1 cellular context compared by ENCODE assay signal in the genomic region with DNA sequence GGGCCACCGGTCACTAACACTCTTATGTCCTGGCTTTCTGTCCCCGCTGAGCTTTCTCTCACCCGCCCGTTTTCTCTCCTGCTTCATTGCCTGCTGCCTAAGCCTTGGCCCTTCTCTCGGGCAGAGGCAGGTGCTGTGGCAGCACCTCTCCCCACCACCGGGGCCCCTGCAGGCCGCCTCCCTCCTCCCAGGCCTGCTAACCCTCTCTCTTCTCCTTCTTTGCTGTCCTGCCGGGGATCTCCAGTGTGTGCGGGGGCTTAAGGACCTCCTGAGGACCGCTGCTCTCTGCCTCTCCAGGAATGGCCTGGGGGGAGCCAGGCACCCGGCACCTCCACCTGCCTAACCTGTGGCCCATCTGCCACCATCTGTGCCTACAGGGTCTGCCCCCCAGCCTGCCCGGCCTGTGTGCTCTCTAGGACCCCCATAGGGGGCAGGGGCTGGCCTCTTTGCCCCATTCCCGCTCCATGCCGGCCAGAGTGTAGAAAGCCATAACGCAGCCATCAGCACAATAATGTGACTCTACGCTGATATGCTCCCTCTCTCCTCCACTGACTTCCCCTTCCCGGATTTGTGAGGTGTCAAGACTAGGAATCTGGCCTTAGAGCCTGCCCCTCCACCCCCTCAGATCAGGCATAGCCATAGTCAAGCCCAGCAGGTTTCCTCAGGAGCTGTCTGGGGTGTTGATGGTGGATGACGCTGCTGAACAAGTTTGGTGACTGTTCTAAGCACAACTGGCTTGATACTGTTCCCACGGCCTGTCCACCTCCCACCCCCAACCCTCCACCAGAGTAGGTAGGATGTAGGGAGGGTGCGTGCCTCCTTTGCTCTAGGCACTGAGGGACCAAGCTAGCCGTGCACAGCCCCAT.
TF ChIP-seq lines count a peak whose summit lies in the region.

No MANE protein-coding gene starts in this region.

TF ChIP-seq in GM23338, 12 proteins besides CTCF, POLR2A, EP300 and RAD21 (continued from another document):
- TF ChIP-seq, protein P1, sequence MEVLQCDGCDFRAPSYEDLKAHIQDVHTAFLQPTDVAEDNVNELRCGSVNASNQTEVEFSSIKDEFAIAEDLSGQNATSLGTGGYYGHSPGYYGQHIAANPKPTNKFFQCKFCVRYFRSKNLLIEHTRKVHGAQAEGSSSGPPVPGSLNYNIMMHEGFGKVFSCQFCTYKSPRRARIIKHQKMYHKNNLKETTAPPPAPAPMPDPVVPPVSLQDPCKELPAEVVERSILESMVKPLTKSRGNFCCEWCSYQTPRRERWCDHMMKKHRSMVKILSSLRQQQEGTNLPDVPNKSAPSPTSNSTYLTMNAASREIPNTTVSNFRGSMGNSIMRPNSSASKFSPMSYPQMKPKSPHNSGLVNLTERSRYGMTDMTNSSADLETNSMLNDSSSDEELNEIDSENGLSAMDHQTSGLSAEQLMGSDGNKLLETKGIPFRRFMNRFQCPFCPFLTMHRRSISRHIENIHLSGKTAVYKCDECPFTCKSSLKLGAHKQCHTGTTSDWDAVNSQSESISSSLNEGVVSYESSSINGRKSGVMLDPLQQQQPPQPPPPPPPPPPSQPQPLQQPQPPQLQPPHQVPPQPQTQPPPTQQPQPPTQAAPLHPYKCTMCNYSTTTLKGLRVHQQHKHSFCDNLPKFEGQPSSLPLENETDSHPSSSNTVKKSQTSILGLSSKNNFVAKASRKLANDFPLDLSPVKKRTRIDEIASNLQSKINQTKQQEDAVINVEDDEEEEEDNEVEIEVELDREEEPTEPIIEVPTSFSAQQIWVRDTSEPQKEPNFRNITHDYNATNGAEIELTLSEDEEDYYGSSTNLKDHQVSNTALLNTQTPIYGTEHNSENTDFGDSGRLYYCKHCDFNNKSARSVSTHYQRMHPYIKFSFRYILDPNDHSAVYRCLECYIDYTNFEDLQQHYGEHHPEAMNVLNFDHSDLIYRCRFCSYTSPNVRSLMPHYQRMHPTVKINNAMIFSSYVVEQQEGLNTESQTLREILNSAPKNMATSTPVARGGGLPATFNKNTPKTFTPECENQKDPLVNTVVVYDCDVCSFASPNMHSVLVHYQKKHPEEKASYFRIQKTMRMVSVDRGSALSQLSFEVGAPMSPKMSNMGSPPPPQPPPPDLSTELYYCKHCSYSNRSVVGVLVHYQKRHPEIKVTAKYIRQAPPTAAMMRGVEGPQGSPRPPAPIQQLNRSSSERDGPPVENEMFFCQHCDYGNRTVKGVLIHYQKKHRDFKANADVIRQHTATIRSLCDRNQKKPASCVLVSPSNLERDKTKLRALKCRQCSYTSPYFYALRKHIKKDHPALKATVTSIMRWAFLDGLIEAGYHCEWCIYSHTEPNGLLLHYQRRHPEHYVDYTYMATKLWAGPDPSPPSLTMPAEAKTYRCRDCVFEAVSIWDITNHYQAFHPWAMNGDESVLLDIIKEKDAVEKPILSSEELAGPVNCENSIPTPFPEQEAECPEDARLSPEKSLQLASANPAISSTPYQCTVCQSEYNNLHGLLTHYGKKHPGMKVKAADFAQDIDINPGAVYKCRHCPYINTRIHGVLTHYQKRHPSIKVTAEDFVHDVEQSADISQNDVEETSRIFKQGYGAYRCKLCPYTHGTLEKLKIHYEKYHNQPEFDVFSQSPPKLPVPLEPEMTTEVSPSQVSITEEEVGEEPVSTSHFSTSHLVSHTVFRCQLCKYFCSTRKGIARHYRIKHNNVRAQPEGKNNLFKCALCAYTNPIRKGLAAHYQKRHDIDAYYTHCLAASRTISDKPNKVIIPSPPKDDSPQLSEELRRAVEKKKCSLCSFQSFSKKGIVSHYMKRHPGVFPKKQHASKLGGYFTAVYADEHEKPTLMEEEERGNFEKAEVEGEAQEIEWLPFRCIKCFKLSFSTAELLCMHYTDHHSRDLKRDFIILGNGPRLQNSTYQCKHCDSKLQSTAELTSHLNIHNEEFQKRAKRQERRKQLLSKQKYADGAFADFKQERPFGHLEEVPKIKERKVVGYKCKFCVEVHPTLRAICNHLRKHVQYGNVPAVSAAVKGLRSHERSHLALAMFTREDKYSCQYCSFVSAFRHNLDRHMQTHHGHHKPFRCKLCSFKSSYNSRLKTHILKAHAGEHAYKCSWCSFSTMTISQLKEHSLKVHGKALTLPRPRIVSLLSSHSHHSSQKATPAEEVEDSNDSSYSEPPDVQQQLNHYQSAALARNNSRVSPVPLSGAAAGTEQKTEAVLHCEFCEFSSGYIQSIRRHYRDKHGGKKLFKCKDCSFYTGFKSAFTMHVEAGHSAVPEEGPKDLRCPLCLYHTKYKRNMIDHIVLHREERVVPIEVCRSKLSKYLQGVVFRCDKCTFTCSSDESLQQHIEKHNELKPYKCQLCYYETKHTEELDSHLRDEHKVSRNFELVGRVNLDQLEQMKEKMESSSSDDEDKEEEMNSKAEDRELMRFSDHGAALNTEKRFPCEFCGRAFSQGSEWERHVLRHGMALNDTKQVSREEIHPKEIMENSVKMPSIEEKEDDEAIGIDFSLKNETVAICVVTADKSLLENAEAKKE (CRISPR knock-in tag; IDR thresholded peaks at IDR 0.05) = no peak
- no peak for TF ChIP-seq NANOG (IDR thresholded peaks at IDR 0.05; ENCODE audit: borderline replicate concordance)
- TF ChIP-seq, protein P2, sequence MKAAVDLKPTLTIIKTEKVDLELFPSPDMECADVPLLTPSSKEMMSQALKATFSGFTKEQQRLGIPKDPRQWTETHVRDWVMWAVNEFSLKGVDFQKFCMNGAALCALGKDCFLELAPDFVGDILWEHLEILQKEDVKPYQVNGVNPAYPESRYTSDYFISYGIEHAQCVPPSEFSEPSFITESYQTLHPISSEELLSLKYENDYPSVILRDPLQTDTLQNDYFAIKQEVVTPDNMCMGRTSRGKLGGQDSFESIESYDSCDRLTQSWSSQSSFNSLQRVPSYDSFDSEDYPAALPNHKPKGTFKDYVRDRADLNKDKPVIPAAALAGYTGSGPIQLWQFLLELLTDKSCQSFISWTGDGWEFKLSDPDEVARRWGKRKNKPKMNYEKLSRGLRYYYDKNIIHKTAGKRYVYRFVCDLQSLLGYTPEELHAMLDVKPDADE (IDR thresholded peaks at IDR 0.05) = no peak
- TF ChIP-seq, protein P3, sequence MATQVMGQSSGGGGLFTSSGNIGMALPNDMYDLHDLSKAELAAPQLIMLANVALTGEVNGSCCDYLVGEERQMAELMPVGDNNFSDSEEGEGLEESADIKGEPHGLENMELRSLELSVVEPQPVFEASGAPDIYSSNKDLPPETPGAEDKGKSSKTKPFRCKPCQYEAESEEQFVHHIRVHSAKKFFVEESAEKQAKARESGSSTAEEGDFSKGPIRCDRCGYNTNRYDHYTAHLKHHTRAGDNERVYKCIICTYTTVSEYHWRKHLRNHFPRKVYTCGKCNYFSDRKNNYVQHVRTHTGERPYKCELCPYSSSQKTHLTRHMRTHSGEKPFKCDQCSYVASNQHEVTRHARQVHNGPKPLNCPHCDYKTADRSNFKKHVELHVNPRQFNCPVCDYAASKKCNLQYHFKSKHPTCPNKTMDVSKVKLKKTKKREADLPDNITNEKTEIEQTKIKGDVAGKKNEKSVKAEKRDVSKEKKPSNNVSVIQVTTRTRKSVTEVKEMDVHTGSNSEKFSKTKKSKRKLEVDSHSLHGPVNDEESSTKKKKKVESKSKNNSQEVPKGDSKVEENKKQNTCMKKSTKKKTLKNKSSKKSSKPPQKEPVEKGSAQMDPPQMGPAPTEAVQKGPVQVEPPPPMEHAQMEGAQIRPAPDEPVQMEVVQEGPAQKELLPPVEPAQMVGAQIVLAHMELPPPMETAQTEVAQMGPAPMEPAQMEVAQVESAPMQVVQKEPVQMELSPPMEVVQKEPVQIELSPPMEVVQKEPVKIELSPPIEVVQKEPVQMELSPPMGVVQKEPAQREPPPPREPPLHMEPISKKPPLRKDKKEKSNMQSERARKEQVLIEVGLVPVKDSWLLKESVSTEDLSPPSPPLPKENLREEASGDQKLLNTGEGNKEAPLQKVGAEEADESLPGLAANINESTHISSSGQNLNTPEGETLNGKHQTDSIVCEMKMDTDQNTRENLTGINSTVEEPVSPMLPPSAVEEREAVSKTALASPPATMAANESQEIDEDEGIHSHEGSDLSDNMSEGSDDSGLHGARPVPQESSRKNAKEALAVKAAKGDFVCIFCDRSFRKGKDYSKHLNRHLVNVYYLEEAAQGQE (IDR thresholded peaks at IDR 0.05; ENCODE audit: unreplicated experiment) = no peak
TF ChIP-seq in GM23338: peak in this region for 0.
